ENCODE assay signal across 25 cellular contexts in the genomic region with DNA sequence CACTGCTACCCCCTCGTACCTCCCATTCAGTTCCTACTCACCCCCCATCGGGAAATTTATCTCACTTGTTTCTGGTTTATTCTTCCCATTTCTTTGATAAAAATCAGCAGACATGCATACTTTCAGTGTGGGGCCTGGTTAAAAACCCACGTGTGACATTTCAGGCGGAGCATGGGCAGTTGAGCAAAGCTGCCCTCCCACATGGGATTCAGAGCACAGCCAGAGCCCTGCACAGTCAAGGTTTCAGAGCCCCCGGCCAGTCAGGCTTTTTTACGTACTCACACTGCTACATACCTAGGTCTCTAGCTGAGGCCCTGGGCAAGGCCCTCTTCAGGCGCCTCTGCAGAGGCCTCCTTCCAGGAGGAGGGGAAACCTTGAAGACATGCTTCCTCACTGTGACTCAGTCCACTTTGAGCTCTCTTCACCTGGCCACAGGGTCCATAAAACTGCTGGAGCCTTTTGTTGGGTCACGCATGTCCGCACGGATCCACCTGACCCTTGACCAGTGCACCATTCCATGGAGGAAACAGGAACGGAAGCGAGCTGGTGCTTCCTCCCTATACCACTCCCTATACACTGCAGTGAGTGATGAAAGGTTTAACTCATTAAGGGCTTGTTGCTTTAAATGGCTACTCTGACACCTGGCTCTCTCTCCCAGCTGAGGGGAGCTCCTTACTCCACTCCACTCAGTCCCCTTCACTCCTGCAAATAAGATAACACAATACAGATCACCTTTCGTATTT.
DNase-seq lines count a peak whose midpoint lies in the region; ATAC-seq, FAIRE-seq and TF ChIP-seq lines count a peak whose summit lies in the region.
"Had no signal": no experiment of that assay in that cellular context is flagged by ENCODE, and none has a peak within 500 bp of the region (broad histone marks: within the 10 kb centered on the region; RNA-seq: fewer than 3 reads in every experiment).

No MANE protein-coding gene starts in this region.

- no peak overlapping the region for H4K8ac ChIP-seq in neuronal stem cell (ENCODE audit: low read depth, low read length)

- ATAC-seq in SK-N-SH treated with all-trans-retinoic acid at 6 μM for 48 hours: no peak
- no peak for ATAC-seq in heart right ventricle
- no peak for ATAC-seq in GM18502 (IDR thresholded peaks at IDR 0.05; ENCODE audit: poor library complexity, unreplicated experiment)
- ATAC-seq: Right ventricle myocardium inferior had no signal

- no peaks in the 10 kb centered on the region for H4K20me1 ChIP-seq in SK-N-SH (ENCODE audit: insufficient read depth)

- peak overlapping the region; percentile 38 for H4K91ac ChIP-seq in neuronal stem cell (ENCODE audit: low read depth, low read length, poor library complexity)

- H3K36me3 ChIP-seq in SK-N-SH (replicated peaks in 1 of 2; ENCODE audit: control insufficient read depth in 1 of 2, insufficient read depth in 2 of 2, low read length in 1 of 2) (no peaks in the 10 kb centered on the region), neuronal stem cell (replicated peaks in 1 of 2; ENCODE audit: control insufficient read depth in 2 of 2, insufficient read depth in 2 of 2, low read length in 2 of 2) (no peaks in the 10 kb centered on the region), suprapubic skin (no peaks in the 10 kb centered on the region), heart right ventricle (no peaks in the 10 kb centered on the region)
- H3K36me3 ChIP-seq: SJCRH30 had no signal

- H2BK120ac ChIP-seq in neuronal stem cell (ENCODE audit: low read depth, low read length): no peak overlapping the region

- H2BK5ac ChIP-seq in neuronal stem cell (ENCODE audit: low read length): no peak overlapping the region

- POLR2A ChIA-PET in SK-N-SH (lab: Yijun Ruan, JAX): no interaction called here

- peaks cover 0 to 7% of the 10 kb centered on the region in 2 experiments; a peak in 1 of 4 replicates for H3K4me1 ChIP-seq in SK-N-SH (ENCODE audit: control insufficient read depth in 1 of 2, insufficient read depth in 2 of 2, low read depth in 1 of 2, low read length in 1 of 2)
- no peaks in the 10 kb centered on the region for H3K4me1 ChIP-seq in neuronal stem cell (ENCODE audit: control insufficient read depth in 2 of 2, insufficient read depth in 1 of 2, low read depth in 1 of 2, low read length in 2 of 2)
- H3K4me1 ChIP-seq in suprapubic skin: no peaks in the 10 kb centered on the region
- no peaks in the 10 kb centered on the region for H3K4me1 ChIP-seq in heart right ventricle
- H3K4me1 ChIP-seq: SJCRH30 had no signal

- intact Hi-C loops in heart right ventricle (cut with DNase I): loop anchor here in 1 of 10 donors (10.0 kb wide), 1 partner anchor 139 kb away; no protein-coding TSS in a partner anchor

- no peak overlapping the region for H2AFZ ChIP-seq in SK-N-SH (ENCODE audit: low read depth)
- no peak overlapping the region for H2AFZ ChIP-seq in neuronal stem cell (ENCODE audit: low read length)

- H3K14ac ChIP-seq in neuronal stem cell (ENCODE audit: low read length): no peak overlapping the region

- H2AK5ac ChIP-seq in neuronal stem cell (ENCODE audit: low read depth, low read length): no peak overlapping the region

- DNase-seq in SK-N-SH (peak; percentile 37), kidney tubule cell (ENCODE audit: low spot score) (peak; percentile 47), neuronal stem cell (ENCODE audit: low spot score) (no peak), suprapubic skin (ENCODE audit: low spot score in 2 of 2) (no peak), urothelium cell line (ENCODE audit: low spot score) (no peak), heart right ventricle (no peak)
- DNase-seq: 8988T; ACHN; CD4-positive, CD25-positive, alpha-beta regulatory T cell; DMS153; GOT3; HCEC 1CT; Karpas-422; NCI-H1092; NCI-H1436; NCI-H187; NCI-H2081 treated with DMSO at 0.1 percent for 48 hours; NCI-H2171 treated with DMSO at 0.1 percent for 48 hours; NCI-H524; NCI-H774; SJCRH30 had no signal

- no peaks in the 10 kb centered on the region for H3F3A ChIP-seq in SK-N-SH (replicated peaks; ENCODE audit: insufficient read depth)

- TF ChIP-seq EP300 in SK-N-SH (IDR thresholded peaks at IDR 0.05; ENCODE audit: borderline replicate concordance in 1 of 2, low read depth in 1 of 2, low read length in 1 of 2) (no peak), suprapubic skin (IDR thresholded peaks at IDR 0.05) (no peak)

- CTCF ChIA-PET in SK-N-SH (lab: Yijun Ruan, JAX): no interaction called here

- H3K9ac ChIP-seq in SK-N-SH (no peak overlapping the region), neuronal stem cell (ENCODE audit: low read depth, low read length, poor library complexity) (no peak overlapping the region)

- no peak for TF ChIP-seq POLR2A in suprapubic skin (IDR thresholded peaks at IDR 0.05)

- TF ChIP-seq RAD21 in SK-N-SH (IDR thresholded peaks at IDR 0.05; ENCODE audit: low read length): no peak

- no peak overlapping the region for H3K4ac ChIP-seq in neuronal stem cell (ENCODE audit: low read length)

- no peaks in the 10 kb centered on the region for H3K27me3 ChIP-seq in SK-N-SH (ENCODE audit: insufficient read depth)
- H3K27me3 ChIP-seq in neuronal stem cell (ENCODE audit: control insufficient read depth in 3 of 3, insufficient read depth in 3 of 3, low read depth in 1 of 3, low read length in 3 of 3): no peaks in the 10 kb centered on the region
- no peaks in the 10 kb centered on the region for H3K27me3 ChIP-seq in suprapubic skin
- H3K27me3 ChIP-seq in heart right ventricle: no peaks in the 10 kb centered on the region
- H3K27me3 ChIP-seq: SJCRH30 had no signal

- no peak for FAIRE-seq in urothelium cell line (lab: Jason Lieb, UNC)
- FAIRE-seq: G401.6 had no signal

- H3K18ac ChIP-seq in neuronal stem cell (ENCODE audit: low read length): no peak overlapping the region

- H2BK15ac ChIP-seq in neuronal stem cell (ENCODE audit: low read length): no peak overlapping the region

- no peak overlapping the region for H3K23ac ChIP-seq in neuronal stem cell (ENCODE audit: low read depth, low read length, poor library complexity)

- no peak overlapping the region for H3K4me3 ChIP-seq in SK-N-SH (ENCODE audit: low read depth in 2 of 2, low read length in 1 of 2)
- H3K4me3 ChIP-seq in neuronal stem cell (ENCODE audit: low read length in 2 of 2): no peak overlapping the region
- H3K4me3 ChIP-seq in suprapubic skin: no peak overlapping the region
- no peak overlapping the region for H3K4me3 ChIP-seq in heart right ventricle
- H3K4me3 ChIP-seq: SJCRH30 had no signal

- H3K9me2 ChIP-seq in SK-N-SH: no peaks in the 10 kb centered on the region

- H3K9me3 ChIP-seq in SK-N-SH: no peaks in the 10 kb centered on the region
- no peaks in the 10 kb centered on the region for H3K9me3 ChIP-seq in neuronal stem cell (replicated peaks in 1 of 2; ENCODE audit: control insufficient read depth in 2 of 2, insufficient read depth in 1 of 2, low read depth in 1 of 2, low read length in 2 of 2)
- peaks cover 3% of the 10 kb centered on the region for H3K9me3 ChIP-seq in suprapubic skin
- H3K9me3 ChIP-seq in heart right ventricle: peaks cover 0 to 18% (median 0%) of the 10 kb centered on the region in 11 donors
- H3K9me3 ChIP-seq: SJCRH30 had no signal

- H3K27ac ChIP-seq in SK-N-SH (ENCODE audit: low read depth in 2 of 2, low read length in 1 of 2): no peak overlapping the region
- no peak overlapping the region for H3K27ac ChIP-seq in neuronal stem cell (replicated peaks; ENCODE audit: low read length)
- H3K27ac ChIP-seq in suprapubic skin: no peak overlapping the region
- no peak overlapping the region for H3K27ac ChIP-seq in heart right ventricle
- H3K27ac ChIP-seq: SJCRH30 had no signal

- no peak for TF ChIP-seq CTCF in SK-N-SH (IDR thresholded peaks at IDR 0.05)
- no peak for TF ChIP-seq CTCF in suprapubic skin (IDR thresholded peaks at IDR 0.05)
- no peak for TF ChIP-seq CTCF in heart right ventricle (IDR thresholded peaks at IDR 0.05)

- no peaks in the 10 kb centered on the region for H3K79me2 ChIP-seq in SK-N-SH (ENCODE audit: insufficient read depth)

- no peak overlapping the region for H2BK12ac ChIP-seq in neuronal stem cell (ENCODE audit: low read length)

- 37% methylated on average over 8 of the region's 13 CpGs for WGBS in SK-N-SH (ENCODE audit: low lambda C conversion rate)
- WGBS in neuronal stem cell (ENCODE audit: extremely low coverage in 2 of 2, insufficient read length in 2 of 2, insufficient replicate concordance in 1 of 2), 2 donors: no CpG with 5 or more reads among the region's 13 CpGs
- 87% methylated on average over 13 of the region's 13 CpGs for WGBS in suprapubic skin
- 82 to 87% methylated on average over 13 of the region's 13 CpGs for WGBS in heart right ventricle, 2 donors

- H3K4me2 ChIP-seq in SK-N-SH (no peak overlapping the region), neuronal stem cell (ENCODE audit: insufficient read depth, low read length, poor library complexity, severe bottlenecking) (no peak overlapping the region)

- no peaks in the 10 kb centered on the region for H3K79me1 ChIP-seq in neuronal stem cell (ENCODE audit: low read depth, low read length)

TF ChIP-seq in SK-N-SH, 30 proteins besides CTCF, POLR2A, EP300 and RAD21 (continues in another document):
- TF ChIP-seq RXRA (IDR thresholded peaks at IDR 0.05; ENCODE audit: borderline replicate concordance, low read depth): no peak
- no peak for TF ChIP-seq JUND (IDR thresholded peaks at IDR 0.05)
- no peak for TF ChIP-seq TAF1 (IDR thresholded peaks at IDR 0.05; ENCODE audit: borderline replicate concordance, low read depth, low read length)
- TF ChIP-seq, protein P1, sequence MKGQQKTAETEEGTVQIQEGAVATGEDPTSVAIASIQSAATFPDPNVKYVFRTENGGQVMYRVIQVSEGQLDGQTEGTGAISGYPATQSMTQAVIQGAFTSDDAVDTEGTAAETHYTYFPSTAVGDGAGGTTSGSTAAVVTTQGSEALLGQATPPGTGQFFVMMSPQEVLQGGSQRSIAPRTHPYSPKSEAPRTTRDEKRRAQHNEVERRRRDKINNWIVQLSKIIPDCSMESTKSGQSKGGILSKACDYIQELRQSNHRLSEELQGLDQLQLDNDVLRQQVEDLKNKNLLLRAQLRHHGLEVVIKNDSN (IDR thresholded peaks at IDR 0.05; ENCODE audit: borderline replicate concordance, low read depth): no peak
- TF ChIP-seq SMC3 (IDR thresholded peaks at IDR 0.05; ENCODE audit: low read depth, low read length): no peak

TF ChIP-seq in SK-N-SH treated with all-trans-retinoic acid at 6 μM for 48 hours, 23 proteins besides CTCF, POLR2A, EP300 and RAD21 (continues in another document):
- TF ChIP-seq, protein P2, sequence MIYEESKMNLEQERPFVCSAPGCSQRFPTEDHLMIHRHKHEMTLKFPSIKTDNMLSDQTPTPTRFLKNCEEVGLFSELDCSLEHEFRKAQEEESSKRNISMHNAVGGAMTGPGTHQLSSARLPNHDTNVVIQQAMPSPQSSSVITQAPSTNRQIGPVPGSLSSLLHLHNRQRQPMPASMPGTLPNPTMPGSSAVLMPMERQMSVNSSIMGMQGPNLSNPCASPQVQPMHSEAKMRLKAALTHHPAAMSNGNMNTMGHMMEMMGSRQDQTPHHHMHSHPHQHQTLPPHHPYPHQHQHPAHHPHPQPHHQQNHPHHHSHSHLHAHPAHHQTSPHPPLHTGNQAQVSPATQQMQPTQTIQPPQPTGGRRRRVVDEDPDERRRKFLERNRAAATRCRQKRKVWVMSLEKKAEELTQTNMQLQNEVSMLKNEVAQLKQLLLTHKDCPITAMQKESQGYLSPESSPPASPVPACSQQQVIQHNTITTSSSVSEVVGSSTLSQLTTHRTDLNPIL (CRISPR knock-in tag; IDR thresholded peaks at IDR 0.05; ENCODE audit: low read depth): no peak
- TF ChIP-seq ZNF565 (CRISPR knock-in tag; conservative IDR thresholded peaks at IDR 0.05; ENCODE audit: low read depth) (no peak), ESRRG (CRISPR knock-in tag; IDR thresholded peaks at IDR 0.05) (no peak)

Comparison
In these comparisons a context has a peak if more than half of its experiments do, and no peak if none do; other contexts are left out.
1. DNase-seq: peak in SK-N-SH (single experiment) and kidney tubule cell (single experiment); none in neuronal stem cell (single experiment), suprapubic skin (0 of 2), urothelium cell line (single experiment) and heart right ventricle (0 of 2).